ENCODE assay signal across 19 cellular contexts in the genomic region with DNA sequence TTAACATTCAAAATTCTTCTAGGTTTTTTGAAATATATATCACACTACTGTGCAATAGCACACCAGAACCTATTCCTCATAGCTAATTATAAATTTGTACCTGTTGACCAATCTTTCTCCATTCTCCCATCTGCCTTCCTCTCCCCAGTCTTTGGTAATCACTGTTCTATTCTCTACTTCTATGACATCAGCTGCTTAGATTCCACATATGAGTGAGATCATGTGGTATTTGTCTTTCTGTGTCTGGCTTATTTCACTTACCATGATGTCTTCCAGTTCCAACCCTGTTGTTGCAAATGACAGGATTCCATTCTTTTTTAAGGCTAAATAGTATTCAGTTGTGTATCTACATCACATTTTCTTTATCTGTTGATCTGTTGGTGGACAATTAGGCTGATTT.
"Had no signal": no experiment of that assay in that cellular context is flagged by ENCODE, and none has a peak within 500 bp of the region (broad histone marks: within the 10 kb centered on the region; RNA-seq: fewer than 3 reads in every experiment).

No MANE protein-coding gene starts in this region.

- ATAC-seq: activated naive CD4-positive, alpha-beta T cell treated with anti-CD3 and anti-CD28 coated beads, Interleukin-2, amount 50 U/mL, for 72 hours; activated T-cell treated with anti-CD3 and anti-CD28 coated beads, Interleukin-2, amount 50 U/mL, for 72 hours; body of pancreas; mucosa of descending colon; sciatic nerve had no signal

- H3K9me3 ChIP-seq: body of pancreas, esophagus muscularis mucosa, mucosa of descending colon, tibial nerve had no signal

- H3K27ac ChIP-seq: body of pancreas, esophagus muscularis mucosa, tibial nerve, VCaP had no signal

- H3K4me3 ChIP-seq: body of pancreas, esophagus muscularis mucosa, lung, mucosa of descending colon, tibial nerve had no signal

- H3K4me1 ChIP-seq: esophagus muscularis mucosa, tibial nerve had no signal

- DNase-seq: activated CD4-positive, alpha-beta T cell treated with anti-CD3 and anti-CD28 coated beads for 4 hours; activated CD4-positive, alpha-beta T cell treated with anti-CD3 and anti-CD28 coated beads, Interleukin-2, amount 50 U/mL, for 4 hours; activated naive CD4-positive, alpha-beta T cell; activated T-cell treated with anti-CD3 and anti-CD28 coated beads for 4 hours; activated T-cell treated with anti-CD3 and anti-CD28 coated beads, Interleukin-2, amount 50 U/mL, for 72 hours; aorta; body of pancreas; head of caudate nucleus; mucosa of descending colon; small intestine; stimulated activated naive CD4-positive, alpha-beta T cell treated with Interleukin-2 at 50 U/mL for 16 hours; SW 1271; T-helper 9 cell had no signal

- H3K36me3 ChIP-seq: esophagus muscularis mucosa, tibial nerve had no signal

- H3K27me3 ChIP-seq: body of pancreas, esophagus muscularis mucosa, tibial nerve had no signal
